In the genomic region with DNA sequence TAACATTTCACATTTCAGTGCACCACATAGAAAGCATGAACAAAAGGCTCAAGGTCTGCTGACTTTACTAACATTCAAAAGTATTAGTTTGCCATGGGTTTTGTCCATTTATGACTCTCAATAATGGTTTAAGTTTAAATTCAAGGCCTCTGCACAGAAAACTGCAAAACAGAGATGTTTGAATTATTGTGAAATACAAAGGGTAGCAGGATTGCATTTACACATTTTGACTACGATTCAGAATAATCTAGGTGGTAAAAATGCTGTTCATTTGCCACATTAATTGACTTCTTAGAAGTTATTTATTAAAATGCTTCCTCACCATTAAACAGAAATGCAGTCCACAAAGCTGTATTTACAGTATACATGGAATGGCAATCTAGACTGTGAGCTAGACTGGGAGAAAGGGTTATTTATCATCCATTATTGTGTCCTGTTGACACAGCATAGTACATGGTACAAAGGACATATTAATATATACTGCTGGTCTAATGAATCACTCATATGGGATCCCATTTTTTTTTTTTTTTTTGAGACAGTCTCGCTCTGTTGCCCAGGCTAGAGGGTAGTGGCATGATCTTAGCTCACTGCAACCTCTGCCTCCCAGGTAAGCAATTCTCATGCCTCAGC, we compare ENCODE assay signal across 3 cellular contexts.
TF ChIP-seq lines count a peak whose summit lies in the region.

No MANE protein-coding gene starts in this region.

TF ChIP-seq in GM23338, 12 proteins besides CTCF, POLR2A, EP300 and RAD21 (continues in another document):
- TF ChIP-seq NANOG (IDR thresholded peaks at IDR 0.05; ENCODE audit: borderline replicate concordance) (no peak), EZH2 (IDR thresholded peaks at IDR 0.05; ENCODE audit: low read depth, unreplicated experiment) (no peak), EZH2phosphoT487 (IDR thresholded peaks at IDR 0.05; ENCODE audit: unreplicated experiment) (no peak), ZNF114 (CRISPR knock-in tag; IDR thresholded peaks at IDR 0.05) (no peak), STAT1 (IDR thresholded peaks at IDR 0.05; ENCODE audit: unreplicated experiment) (no peak), REST (IDR thresholded peaks at IDR 0.05; ENCODE audit: unreplicated experiment) (no peak), JUNB (IDR thresholded peaks at IDR 0.05; ENCODE audit: unreplicated experiment) (no peak)

TF ChIP-seq in IMR-90, 13 proteins besides CTCF, POLR2A, EP300 and RAD21:
- TF ChIP-seq CHD1 (IDR thresholded peaks at IDR 0.05; ENCODE audit: low read depth, low read length): no peak
- TF ChIP-seq SMC3 (IDR thresholded peaks at IDR 0.05; ENCODE audit: low read depth, low read length): no peak
- TF ChIP-seq MAFK (IDR thresholded peaks at IDR 0.05; ENCODE audit: low read depth, low read length): no peak
- TF ChIP-seq NFE2L2 (IDR thresholded peaks at IDR 0.05; ENCODE audit: low read depth, low read length): no peak
- peak; percentile 63 for TF ChIP-seq CEBPB (IDR thresholded peaks at IDR 0.05; ENCODE audit: low read depth, low read length)
- TF ChIP-seq ELK1 (IDR thresholded peaks at IDR 0.05; ENCODE audit: borderline replicate concordance, low read depth, low read length): no peak
- no peak for TF ChIP-seq MAZ (IDR thresholded peaks at IDR 0.05; ENCODE audit: borderline replicate concordance, low read depth, low read length)

TF ChIP-seq in K562, 482 proteins besides CTCF, POLR2A, EP300 and RAD21:
- TF ChIP-seq ZBTB8A (IDR thresholded peaks at IDR 0.05; ENCODE audit: partially characterized antibody) (no peak), CEBPB (tag; IDR thresholded peaks at IDR 0.05) (peak; percentile 56)
